In genomic region chr19:23249911-23250649, GRCh38 we compare ENCODE assay signal across 8 cellular contexts. TPM values are rescaled to one million over a fixed set of nuclear protein-coding genes. Genes with fewer than 3 reads are reported as not detected.
DNase-seq lines count a peak whose midpoint lies in the region; ATAC-seq and TF ChIP-seq lines count a peak whose summit lies in the region.

TSS of gene ZNF724 (minus strand) at chr19:23250394. CDS start at chr19:23250242, 152 bp downstream.

- CTCF ChIA-PET in activated CD8-positive, alpha-beta memory T cell treated with anti-CD3 and anti-CD28 coated beads, Interleukin-2, amount 10 ng/mL, durations not matched to agents 7 days and 5 days (lab: Charles Lee) = interaction anchor here (1.2 kb wide), 1 partner anchor 24 kb away, joined by 7 read pairs; no protein-coding TSS in a partner anchor

- H3K36me3 ChIP-seq in NT2/D1 (ENCODE audit: insufficient read depth, insufficient read length, low read length) (peaks cover 37% of the 10 kb centered on the region), endodermal cell (ENCODE audit: control insufficient read depth, insufficient read depth, low read length) (peaks cover 39% of the 10 kb centered on the region), mesendoderm (ENCODE audit: control insufficient read depth, insufficient read depth, low read length) (peaks cover under 1% of the 10 kb centered on the region)

- H3K4me1 Mint-ChIP-seq in activated CD8-positive, alpha-beta memory T cell treated with anti-CD3 and anti-CD28 coated beads, Interleukin-2, amount 10 ng/mL, durations not matched to agents 7 days and 5 days = peaks cover 15% of the 10 kb centered on the region
- peaks cover 14% of the 10 kb centered on the region for H3K4me1 Mint-ChIP-seq in endodermal cell

- H3K9me3 ChIP-seq in NT2/D1 (ENCODE audit: insufficient read depth, low read length) (peaks cover 15% of the 10 kb centered on the region), endodermal cell (ENCODE audit: control insufficient read depth, low read length) (peaks cover 37% of the 10 kb centered on the region)

- H2AK5ac ChIP-seq in mesendoderm (ENCODE audit: low read length) = no peak within 1 kb of the TSS

- H3K27me3 ChIP-seq in NT2/D1 (ENCODE audit: insufficient read depth, insufficient read length) (no peaks in the 10 kb centered on the region), endodermal cell (ENCODE audit: control insufficient read depth, insufficient read depth, low read length, poor library complexity, severe bottlenecking) (no peaks in the 10 kb centered on the region), mesendoderm (ENCODE audit: insufficient read depth, low read length, poor library complexity) (no peaks in the 10 kb centered on the region)

- peak within 1 kb of the TSS; percentile 93 for H3K4me3 Mint-ChIP-seq in activated CD8-positive, alpha-beta memory T cell treated with anti-CD3 and anti-CD28 coated beads, Interleukin-2, amount 10 ng/mL, durations not matched to agents 7 days and 5 days
- H3K4me3 Mint-ChIP-seq in endodermal cell = peak within 1 kb of the TSS; percentile 94

- H2BK15ac ChIP-seq in mesendoderm (replicated peaks; ENCODE audit: low read depth) = no peak within 1 kb of the TSS

- H3K18ac ChIP-seq in mesendoderm (ENCODE audit: low read length) = peak within 1 kb of the TSS; percentile 77

- H3K27me3 Mint-ChIP-seq in activated CD8-positive, alpha-beta memory T cell treated with anti-CD3 and anti-CD28 coated beads, Interleukin-2, amount 10 ng/mL, durations not matched to agents 7 days and 5 days = no peaks in the 10 kb centered on the region
- H3K27me3 Mint-ChIP-seq in endodermal cell (ENCODE audit: insufficient read depth) = no peaks in the 10 kb centered on the region

- ATAC-seq in activated CD8-positive, alpha-beta memory T cell treated with anti-CD3 and anti-CD28 coated beads, Interleukin-2, amount 10 ng/mL, durations not matched to agents 7 days and 5 days = peak; percentile 99

- H4K8ac ChIP-seq in mesendoderm (ENCODE audit: low read depth, low read length) = no peak within 1 kb of the TSS

- TF ChIP-seq CTCF in GM20000 (IDR thresholded peaks at IDR 0.05; ENCODE audit: extremely low read depth, missing control alignments) = no peak
- no peak for TF ChIP-seq CTCF in endodermal cell (conservative IDR thresholded peaks at IDR 0.05)

- peak within 1 kb of the TSS; percentile 98 for H3K27ac Mint-ChIP-seq in activated CD8-positive, alpha-beta memory T cell treated with anti-CD3 and anti-CD28 coated beads, Interleukin-2, amount 10 ng/mL, durations not matched to agents 7 days and 5 days
- peak within 1 kb of the TSS; percentile 98 for H3K27ac Mint-ChIP-seq in endodermal cell

- H2BK120ac ChIP-seq in mesendoderm (ENCODE audit: low read depth, low read length) = no peak within 1 kb of the TSS

- peak within 1 kb of the TSS; percentile 95 for H3K4me3 ChIP-seq in NT2/D1 (ENCODE audit: insufficient read length, low read depth)
- peak within 1 kb of the TSS; percentile 91 for H3K4me3 ChIP-seq in endodermal cell (ENCODE audit: low read length)
- peak within 1 kb of the TSS; percentile 98 for H3K4me3 ChIP-seq in mesendoderm (ENCODE audit: low read length)

- peaks cover 2% of the 10 kb centered on the region for H3K79me1 ChIP-seq in mesendoderm (ENCODE audit: low read length)

- WGBS in endodermal cell (ENCODE audit: insufficient coverage in 1 of 2, insufficient read length in 1 of 2), 2 experiments = 0 to 1% methylated on average over 12 to 31 of the region's 32 CpGs
- no CpG with 5 or more reads among the region's 32 CpGs for WGBS in mesendoderm (ENCODE audit: extremely low coverage, insufficient coverage, low lambda C conversion rate)

- no peak within 1 kb of the TSS for H4K5ac ChIP-seq in mesendoderm (ENCODE audit: low read length)

- peak; percentile 86 for DNase-seq in CMK (ENCODE audit: low read depth)
- peak; percentile 89 for DNase-seq in GM20000 (ENCODE audit: low spot score)
- peak; percentile 85 for DNase-seq in HS-5 (ENCODE audit: low read depth)
- peak; percentile 98 for DNase-seq in NT2/D1 (ENCODE audit: low read depth, low spot score)
- DNase-seq in activated CD8-positive, alpha-beta memory T cell treated with anti-CD3 and anti-CD28 coated beads, Interleukin-2, amount 10 ng/mL, durations not matched to agents 7 days and 5 days = peak; percentile 96
- peak; percentile 98 for DNase-seq in endodermal cell
- peak; percentile 100 for DNase-seq in mesendoderm
- peak; percentile 72 for DNase-seq in stimulated activated CD8-positive, alpha-beta memory T cell treated with anti-CD3 and anti-CD28 coated beads, Interleukin-12 subunit alpha, Interleukin-12 subunit beta, amount 100 ng/mL, for 4 hours (ENCODE audit: low read depth)

- H2BK5ac ChIP-seq in mesendoderm (ENCODE audit: low read length) = peak within 1 kb of the TSS; percentile 73

- peaks cover 38% of the 10 kb centered on the region for H3K79me2 ChIP-seq in mesendoderm (ENCODE audit: control insufficient read depth, insufficient read depth, low read length)

- peak within 1 kb of the TSS; percentile 72 for H3K23ac ChIP-seq in mesendoderm (ENCODE audit: low read length)

- peaks cover 5% of the 10 kb centered on the region for H3K9me3 Mint-ChIP-seq in activated CD8-positive, alpha-beta memory T cell treated with anti-CD3 and anti-CD28 coated beads, Interleukin-2, amount 10 ng/mL, durations not matched to agents 7 days and 5 days (ENCODE audit: low read depth)
- H3K9me3 Mint-ChIP-seq in endodermal cell = peaks cover 19% of the 10 kb centered on the region

- H3K4me2 ChIP-seq in mesendoderm (ENCODE audit: low read length) = peak within 1 kb of the TSS; percentile 20

- H3K4ac ChIP-seq in mesendoderm (ENCODE audit: low read depth, low read length) = peak within 1 kb of the TSS; percentile 97

- peak within 1 kb of the TSS; percentile 99 for H3K27ac ChIP-seq in endodermal cell (ENCODE audit: low read depth, low read length)
- peak within 1 kb of the TSS; percentile 84 for H3K27ac ChIP-seq in mesendoderm (ENCODE audit: low read depth, low read length)

- peak within 1 kb of the TSS; percentile 94 for H3K9ac ChIP-seq in NT2/D1 (ENCODE audit: insufficient read length, low read depth)
- H3K9ac ChIP-seq in endodermal cell (ENCODE audit: extremely low read depth, low read length, poor library complexity, severe bottlenecking) = peak within 1 kb of the TSS; percentile 93
- H3K9ac ChIP-seq in mesendoderm (ENCODE audit: low read length) = peak within 1 kb of the TSS; percentile 100

- H3K4me1 ChIP-seq in NT2/D1 (ENCODE audit: insufficient read depth, insufficient read length) (peaks cover 2% of the 10 kb centered on the region), endodermal cell (ENCODE audit: control insufficient read depth, insufficient read depth, low read length) (no peaks in the 10 kb centered on the region), mesendoderm (ENCODE audit: control insufficient read depth, low read depth, low read length) (no peaks in the 10 kb centered on the region)

- H3K56ac ChIP-seq in mesendoderm (ENCODE audit: low read length) = peak within 1 kb of the TSS; percentile 98

- H3K36me3 Mint-ChIP-seq in activated CD8-positive, alpha-beta memory T cell treated with anti-CD3 and anti-CD28 coated beads, Interleukin-2, amount 10 ng/mL, durations not matched to agents 7 days and 5 days = peaks cover 38% of the 10 kb centered on the region
- peaks cover 39% of the 10 kb centered on the region for H3K36me3 Mint-ChIP-seq in endodermal cell (ENCODE audit: low read depth)

RNA-seq across cellular contexts. Expression of gene ZNF724, which starts in this region (rescaled TPM):
- 10 to 100 TPM; 13.6 to 15.8 TPM for total RNA-seq in activated CD8-positive, alpha-beta memory T cell treated with anti-CD3 and anti-CD28 coated beads, Interleukin-2, amount 10 ng/mL, durations not matched to agents 7 days and 5 days
- total RNA-seq in endodermal cell = 10 to 100 TPM; 49.8 to 62.1 TPM
- 15.7 TPM for polyA plus RNA-seq in endodermal cell (2013, experiment 1 of 2)
- polyA plus RNA-seq in endodermal cell (2013, experiment 2 of 2) = 18.1 TPM
- 31.5 TPM for polyA plus RNA-seq in mesendoderm (2013, experiment 1 of 2)
- 31.1 TPM for polyA plus RNA-seq in mesendoderm (2013, experiment 2 of 2)

Comparison
In these comparisons a context has a peak if more than half of its experiments do, and no peak if none do; other contexts are left out.
1. Peak in every context shown above with its lines: DNase-seq, ATAC-seq, H3K4me3 ChIP-seq and H3K27ac ChIP-seq.